24 cellular contexts compared by ENCODE assay signal in genomic region chr20:48970681-48971370, GRCh38. TPM values are rescaled to one million over a fixed set of nuclear protein-coding genes. Genes with fewer than 3 reads are reported as not detected.
A peak's percentile ranks its signal among the peaks of the same experiment; 100 is the strongest.
DNase-seq lines count a peak whose midpoint lies in the region; ATAC-seq, FAIRE-seq and TF ChIP-seq lines count a peak whose summit lies in the region.
"Had no signal": no experiment of that assay in that cellular context is flagged by ENCODE, and none has a peak within 500 bp of the region (broad histone marks: within the 10 kb centered on the region; RNA-seq: fewer than 3 reads in every experiment).

No MANE protein-coding gene starts in this region.

- H3K9me3 ChIP-seq in HEK293 (ENCODE audit: control insufficient read depth, insufficient read depth, low read depth, low read length) (no peaks in the 10 kb centered on the region), gastrocnemius medialis (no peaks in the 10 kb centered on the region)
- H3K9me3 ChIP-seq: A549; BLaER1 treated with 17β-estradiol and CSF1 and Interleukin-3, amounts not matched to agents 10 nM and 100 nM had no signal

- FAIRE-seq in frontal cortex (lab: Jason Lieb, UNC): no peak
- FAIRE-seq: A549, GM12892, GM19239 had no signal

- TF ChIP-seq CTCF in HEK293 (tag by site-specific recombination; IDR thresholded peaks at IDR 0.05) (no peak), fibroblast of mammary gland (conservative IDR thresholded peaks at IDR 0.05; ENCODE audit: control insufficient read depth, insufficient read depth, low read depth, low read length) (no peak), gastrocnemius medialis (IDR thresholded peaks at IDR 0.05 in 4 of 5, conservative IDR thresholded peaks at IDR 0.05 in 1 of 5) (no peak)

- in situ Hi-C loops in gastrocnemius medialis (cut with MboI; ENCODE audit: low sequenced_read_pairs in 4 of 4): no loop called here

- no peaks in the 10 kb centered on the region for H3K4me1 ChIP-seq in HEK293 (ENCODE audit: control insufficient read depth, insufficient read depth, low read length)
- no peaks in the 10 kb centered on the region for H3K4me1 ChIP-seq in gastrocnemius medialis
- H3K4me1 ChIP-seq: A549; BLaER1 treated with 17β-estradiol and CSF1 and Interleukin-3, amounts not matched to agents 10 nM and 100 nM had no signal

- no peak overlapping the region for H3K27ac ChIP-seq in HEK293 (ENCODE audit: extremely low read depth, low read depth, low read length)
- no peak overlapping the region for H3K27ac ChIP-seq in gastrocnemius medialis
- H3K27ac ChIP-seq: A549; BLaER1 treated with 17β-estradiol and CSF1 and Interleukin-3, amounts not matched to agents 10 nM and 100 nM; RWPE1; SK-N-MC had no signal

- POLR2A ChIA-PET in HEK293 (lab: Yijun Ruan, JAX): no interaction called here

- peaks cover 8 to 74% of the 10 kb centered on the region in 2 experiments for H3K36me3 ChIP-seq in HEK293 (ENCODE audit: control insufficient read depth in 2 of 2, insufficient read depth in 1 of 2, low read length in 2 of 2)
- peaks cover 0 to 84% of the 10 kb centered on the region in 2 donors for H3K36me3 ChIP-seq in gastrocnemius medialis

- H3K4me3 ChIP-seq in HEK293 (ENCODE audit: low read depth, low read length) (no peak overlapping the region), fibroblast of mammary gland (ENCODE audit: control insufficient read depth, low read depth, low read length) (no peak overlapping the region), gastrocnemius medialis (no peak overlapping the region)
- H3K4me3 ChIP-seq: A549; BLaER1 treated with 17β-estradiol and CSF1 and Interleukin-3, amounts not matched to agents 10 nM and 100 nM; SK-N-MC had no signal

- H3K27me3 ChIP-seq in gastrocnemius medialis: no peaks in the 10 kb centered on the region
- H3K27me3 ChIP-seq: BLaER1 treated with 17β-estradiol and CSF1 and Interleukin-3, amounts not matched to agents 10 nM and 100 nM had no signal

- TF ChIP-seq POLR2A in gastrocnemius medialis (IDR thresholded peaks at IDR 0.05): no peak

- DNase-seq in AG20443 (ENCODE audit: low spot score): peak; percentile 29
- peak; percentile 17 for DNase-seq in fibroblast of mammary gland (ENCODE audit: low read depth)
- peak; percentile 22 to 30 for DNase-seq in gastrocnemius medialis
- no peak for DNase-seq in KG1 (lab: John Stamatoyannopoulos, UW)
- no peak for DNase-seq in NCI-H1694 treated with DMSO at 0.1 percent for 48 hours (lab: John Stamatoyannopoulos, UW)
- no peak for DNase-seq in frontal cortex (ENCODE audit: low spot score in 2 of 2)
- DNase-seq: CD4-positive, alpha-beta memory T cell; DMS153; MM.1S; NCI-H1048; NCI-H1436; NCI-H2081; NCI-H446; NCI-H69; SHP77 treated with DMSO at 0.1 percent for 48 hours; SW 1271; T-helper 17 cell had no signal

- intact Hi-C loops in gastrocnemius medialis (cut with DNase I; ENCODE audit: low total_unique reads): no loop called here

- CTCF ChIA-PET in HEK293 (lab: Yijun Ruan, JAX): interaction anchor here (1.4 kb wide), 1 partner anchor 16 kb away, joined by 3 read pairs; no protein-coding TSS in a partner anchor

- no peak for ATAC-seq in gastrocnemius medialis
- ATAC-seq: A549, T-helper 17 cell had no signal

TF ChIP-seq in HEK293, 187 proteins besides CTCF, POLR2A, EP300 and RAD21:
- TF ChIP-seq ZNF654 (tag by site-specific recombination; IDR thresholded peaks at IDR 0.05; ENCODE audit: low read depth): peak; percentile 4; the same call in 1 of the 2 replicates
- no peak for TF ChIP-seq ZNF16 (tag by site-specific recombination; IDR thresholded peaks at IDR 0.05; ENCODE audit: low read depth)

RNA-seq across cellular contexts. Expression of gene ARFGEF2, which starts 49.3 kb away (rescaled TPM):
- total RNA-seq in gastrocnemius medialis: 10 to 100 TPM; 25.6 to 41.0 (median 33.5) TPM
- total RNA-seq in frontal cortex: 26.9 TPM

Comparison
In these comparisons a context has a peak if more than half of its experiments do, and no peak if none do; other contexts are left out.
1. DNase-seq: peak in AG20443 (single experiment), fibroblast of mammary gland (single experiment) and gastrocnemius medialis (2 of 2); none in KG1 (single experiment), NCI-H1694 treated with DMSO at 0.1 percent for 48 hours (single experiment) and frontal cortex (0 of 2).